ENCODE assay signal across 1 cellular context in genomic region chr14:105020815-105021655, GRCh38.
A peak's percentile ranks its signal among the peaks of the same experiment; 100 is the strongest.
TF ChIP-seq lines count a peak whose summit lies in the region.

Gene CDCA4 (minus strand): TSS chr14:105021083. CDS start chr14:105011929, 9,154 bp downstream.

TF ChIP-seq in H1, 55 proteins besides CTCF, POLR2A, EP300 and RAD21 (continued from another document):
- TF ChIP-seq CHD7 (IDR thresholded peaks at IDR 0.05; ENCODE audit: insufficient replicate concordance, low read length): no peak
- TF ChIP-seq KDM1A (IDR thresholded peaks at IDR 0.05; ENCODE audit: borderline replicate concordance, low read length): no peak
- TF ChIP-seq CHD1 (IDR thresholded peaks at IDR 0.05; ENCODE audit: low read depth, low read length): no peak
- TF ChIP-seq E2F6 (IDR thresholded peaks at IDR 0.05): peak; percentile 68
- TF ChIP-seq ZNF274 (IDR thresholded peaks at IDR 0.05; ENCODE audit: borderline replicate concordance, extremely low read depth, low read length): no peak
- no peak for TF ChIP-seq RXRA (IDR thresholded peaks at IDR 0.05; ENCODE audit: insufficient read depth, low read depth, low read length)
- TF ChIP-seq CHD2 (IDR thresholded peaks at IDR 0.05; ENCODE audit: low read length): no peak; the same call in 1 of the 2 replicates
- no peak for TF ChIP-seq RFX5 (IDR thresholded peaks at IDR 0.05; ENCODE audit: borderline replicate concordance, low read depth, low read length)
- no peak for TF ChIP-seq CEBPB (IDR thresholded peaks at IDR 0.05; ENCODE audit: low read depth, low read length)
- TF ChIP-seq KDM4A (IDR thresholded peaks at IDR 0.05; ENCODE audit: low read depth, low read length, severe bottlenecking): no peak
- TF ChIP-seq KDM5A (IDR thresholded peaks at IDR 0.05; ENCODE audit: low read length): no peak
- TF ChIP-seq SIRT6 (IDR thresholded peaks at IDR 0.05; ENCODE audit: low read length): no peak
- TF ChIP-seq CBX8 (IDR thresholded peaks at IDR 0.05; ENCODE audit: borderline replicate concordance, low read depth, low read length): no peak
- peak; percentile 57; the same call in 1 of the 2 replicates for TF ChIP-seq CREB1 (IDR thresholded peaks at IDR 0.05)
- TF ChIP-seq ATF3 (IDR thresholded peaks at IDR 0.05; ENCODE audit: insufficient read depth, low read depth, low read length): peak; percentile 81
- TF ChIP-seq TBP (IDR thresholded peaks at IDR 0.05; ENCODE audit: low read depth, low read length): no peak
- peak; percentile 54 for TF ChIP-seq ASH2L (IDR thresholded peaks at IDR 0.05; ENCODE audit: low read length)
- TF ChIP-seq JUND (IDR thresholded peaks at IDR 0.05; ENCODE audit: low read length): no peak
- no peak for TF ChIP-seq CBX5 (IDR thresholded peaks at IDR 0.05; ENCODE audit: low read depth, low read length)
- TF ChIP-seq RNF2 (IDR thresholded peaks at IDR 0.05; ENCODE audit: borderline replicate concordance, low read depth, low read length, missing control alignments, poor library complexity, severe bottlenecking): no peak
- TF ChIP-seq NRF1 (IDR thresholded peaks at IDR 0.05; ENCODE audit: low read depth, low read length): peak; percentile 48; the same call in 1 of the 2 replicates
- peak in 1 of 2 experiments; percentile 7; a peak in 1 of 4 replicates for TF ChIP-seq HDAC2 (IDR thresholded peaks at IDR 0.05; ENCODE audit: borderline replicate concordance in 1 of 2, low read depth in 2 of 2, low read length in 2 of 2)
- no peak for TF ChIP-seq SP4 (IDR thresholded peaks at IDR 0.05; ENCODE audit: low read length)
- TF ChIP-seq SAP30 (IDR thresholded peaks at IDR 0.05; ENCODE audit: insufficient read depth, insufficient replicate concordance, low read length): no peak
- TF ChIP-seq HDAC6 (IDR thresholded peaks at IDR 0.05; ENCODE audit: low read depth, low read length): no peak
- no peak for TF ChIP-seq RBBP5 (IDR thresholded peaks at IDR 0.05; ENCODE audit: borderline replicate concordance, low read depth, low read length)
- peak; percentile 68 for TF ChIP-seq TAF1 (IDR thresholded peaks at IDR 0.05; ENCODE audit: low read depth, low read length)
- TF ChIP-seq NANOG (IDR thresholded peaks at IDR 0.05; ENCODE audit: insufficient read depth, low read depth, low read length, poor library complexity, severe bottlenecking): no peak
- peak; percentile 35 for TF ChIP-seq TAF7 (optimal IDR thresholded peaks at IDR 0.05; ENCODE audit: borderline replicate concordance, low read depth, low read length)
- TF ChIP-seq SRF (IDR thresholded peaks at IDR 0.05; ENCODE audit: low read depth, low read length): no peak
- no peak for TF ChIP-seq EZH2 (IDR thresholded peaks at IDR 0.05; ENCODE audit: low read depth, low read length, severe bottlenecking)
- no peak for TF ChIP-seq JUN (IDR thresholded peaks at IDR 0.05; ENCODE audit: low read depth, low read length)
- TF ChIP-seq SP1 (IDR thresholded peaks at IDR 0.05; ENCODE audit: low read depth, low read length): no peak; the same call in 1 of the 2 replicates
- TF ChIP-seq BACH1 (IDR thresholded peaks at IDR 0.05; ENCODE audit: low read length): peak; percentile 79; the same call in 1 of the 2 replicates
- TF ChIP-seq USF2 (IDR thresholded peaks at IDR 0.05; ENCODE audit: low read length): peak; percentile 84
- TF ChIP-seq BCL11A (IDR thresholded peaks at IDR 0.05; ENCODE audit: low read depth in 2 of 2, low read length in 2 of 2): no peak
- no peak for TF ChIP-seq YY1 (IDR thresholded peaks at IDR 0.05; ENCODE audit: low read depth, low read length)
- TF ChIP-seq TEAD4 (IDR thresholded peaks at IDR 0.05; ENCODE audit: low read depth, low read length): no peak
- no peak for TF ChIP-seq SUZ12 (IDR thresholded peaks at IDR 0.05; ENCODE audit: low read length)
- TF ChIP-seq ATF2 (IDR thresholded peaks at IDR 0.05; ENCODE audit: low read length): no peak
- TF ChIP-seq CTBP2 (IDR thresholded peaks at IDR 0.05; ENCODE audit: borderline replicate concordance, insufficient read depth, insufficient read length, low read length): no peak
- TF ChIP-seq POLR2AphosphoS5 (IDR thresholded peaks at IDR 0.05; ENCODE audit: low read depth, low read length): peak; percentile 48; the same call in 1 of the 2 replicates
- no peak for TF ChIP-seq SP2 (IDR thresholded peaks at IDR 0.05; ENCODE audit: low read length)
- TF ChIP-seq MAX (IDR thresholded peaks at IDR 0.05): peak; percentile 68
- peak; percentile 72 for TF ChIP-seq PHF8 (conservative IDR thresholded peaks at IDR 0.05; ENCODE audit: low read depth, low read length)
- TF ChIP-seq MAFK (IDR thresholded peaks at IDR 0.05; ENCODE audit: low read depth, low read length): no peak
- no peak for TF ChIP-seq EGR1 (IDR thresholded peaks at IDR 0.05; ENCODE audit: borderline replicate concordance, low read depth, low read length)
- TF ChIP-seq POU5F1 (IDR thresholded peaks at IDR 0.05; ENCODE audit: low read depth, low read length): no peak
- TF ChIP-seq SIN3A (conservative IDR thresholded peaks at IDR 0.05 in 1 of 2, IDR thresholded peaks at IDR 0.05 in 1 of 2; ENCODE audit: low read depth in 1 of 2, low read length in 2 of 2): no peak
- TF ChIP-seq SIX5 (IDR thresholded peaks at IDR 0.05; ENCODE audit: low read depth, low read length): no peak
- no peak for TF ChIP-seq GABPA (IDR thresholded peaks at IDR 0.05; ENCODE audit: borderline replicate concordance, insufficient read depth, low read length)
- no peak for TF ChIP-seq TCF12 (IDR thresholded peaks at IDR 0.05; ENCODE audit: low read depth, low read length)
- no peak for TF ChIP-seq FOSL1 (IDR thresholded peaks at IDR 0.05; ENCODE audit: insufficient read depth, low read depth, low read length)
- no peak for TF ChIP-seq BRCA1 (IDR thresholded peaks at IDR 0.05; ENCODE audit: low read depth, low read length)
